17 cellular contexts compared by ENCODE assay signal in the genomic region with DNA sequence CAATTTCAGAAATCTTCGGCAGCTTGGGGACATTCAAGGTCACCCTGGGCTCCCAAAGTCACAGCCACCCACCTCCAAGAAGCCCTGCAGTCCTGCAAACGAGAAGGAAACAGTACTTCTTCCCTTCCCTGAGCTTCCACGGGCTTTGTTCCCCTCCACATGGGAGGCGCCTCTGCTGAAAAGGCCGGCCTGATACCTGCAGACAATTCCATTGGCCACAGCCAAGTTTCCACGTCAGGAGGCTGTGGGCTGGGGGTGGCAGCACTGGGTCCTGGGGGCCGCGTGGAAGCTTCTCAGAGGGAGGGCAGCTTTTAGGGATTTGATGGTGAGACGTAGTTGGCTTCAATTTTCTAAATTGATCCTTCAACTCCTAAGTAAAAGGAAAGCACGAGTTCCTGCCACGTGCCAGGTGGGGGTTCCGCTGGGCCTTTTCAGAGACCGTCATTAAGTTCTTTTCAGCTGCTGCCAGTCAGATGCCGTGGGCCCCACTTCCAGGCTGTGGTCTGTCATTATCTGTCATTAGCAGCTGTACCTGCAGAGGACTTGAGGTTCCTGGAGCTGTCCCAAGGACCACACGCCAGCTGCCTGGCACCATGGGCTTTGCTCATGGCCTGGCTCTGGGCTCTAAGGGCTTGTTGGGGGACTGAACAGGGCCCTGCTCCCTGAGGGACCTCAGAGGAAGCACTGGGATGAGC.
DNase-seq lines count a peak whose midpoint lies in the region; ATAC-seq, FAIRE-seq and TF ChIP-seq lines count a peak whose summit lies in the region.
"Had no signal": no experiment of that assay in that cellular context is flagged by ENCODE, and none has a peak within 500 bp of the region (broad histone marks: within the 10 kb centered on the region; RNA-seq: fewer than 3 reads in every experiment).

No MANE protein-coding gene starts in this region.

- H3K4me3 ChIP-seq in HEK293 (ENCODE audit: low read depth, low read length) (no peak overlapping the region), HepG2 (replicated peaks in 1 of 3; ENCODE audit: insufficient read depth in 1 of 3, low read depth in 2 of 3, low read length in 3 of 3) (peak overlapping the region in 1 of 3 experiments; percentile 13; a peak in 1 of 6 replicates), upper lobe of right lung (no peak overlapping the region)
- H3K4me3 ChIP-seq: GM12878 had no signal

- TF ChIP-seq RAD21 in HepG2 (CRISPR knock-in tag; IDR thresholded peaks at IDR 0.05) = no peak

- CTCF ChIA-PET in HEK293 (lab: Yijun Ruan, JAX) (interaction anchor here (0.7 to 1.5 kb wide), 2 partner anchors 109 to 378 kb away, joined by 3 to 5 read pairs; no protein-coding TSS in a partner anchor), HepG2 (lab: Yijun Ruan, JAX; ENCODE audit: low intra/inter-chr PET ratio, low total read pairs) (no interaction called here)

- H3K9ac ChIP-seq in HepG2 (ENCODE audit: insufficient read depth, low read depth, low read length) = no peak overlapping the region
- H3K9ac ChIP-seq: SK-N-SH had no signal

- DNase-seq in Right ventricle myocardium superior = peak; percentile 43
- DNase-seq in HepG2 (ENCODE audit: low spot score) = no peak
- DNase-seq in upper lobe of right lung = peak; percentile 48
- DNase-seq in ureter (ENCODE audit: low spot score) = no peak
- DNase-seq in GM19239 (ENCODE audit: insufficient read length, low spot score) = no peak
- DNase-seq: CD4-positive, alpha-beta memory T cell; GDM1; MM.1S; NCI-H1092 treated with DMSO at 0.1 percent for 48 hours; NCI-H2227 treated with DMSO at 0.1 percent for 48 hours; NCI-H524; SHP77; SK-N-SH had no signal

- POLR2A ChIA-PET in HEK293 (lab: Yijun Ruan, JAX) = interaction anchor here (1.0 kb wide), 1 partner anchor 87 kb away, joined by 3 read pairs; no protein-coding TSS in a partner anchor
- POLR2A ChIA-PET in HepG2 (lab: Yijun Ruan, JAX) = interaction anchor here (1.3 to 3.3 kb wide), 3 partner anchors 15 to 75 kb away, joined by 3 to 17 read pairs (median 4); no protein-coding TSS in a partner anchor

- TF ChIP-seq EP300 in HepG2 (IDR thresholded peaks at IDR 0.05; ENCODE audit: low read depth in 2 of 2, low read length in 2 of 2) (no peak), HepG2 (CRISPR knock-in tag; IDR thresholded peaks at IDR 0.05; ENCODE audit: borderline replicate concordance) (no peak)

- H3K27me3 ChIP-seq in HepG2 (ENCODE audit: control insufficient read depth in 1 of 2, insufficient read depth in 2 of 2, low read length in 2 of 2) = peaks cover under 1 to 6% of the 10 kb centered on the region in 2 experiments; a peak in 2 of 5 replicates
- H3K27me3 ChIP-seq in upper lobe of right lung = peaks cover 5% of the 10 kb centered on the region

- 50% methylated on average over 14 of the region's 15 CpGs for WGBS in HepG2 (ENCODE audit: low lambda C conversion rate)

- TF ChIP-seq CTCF in HEK293 (tag by site-specific recombination; IDR thresholded peaks at IDR 0.05) = no peak
- TF ChIP-seq CTCF in HepG2 (CRISPR knock-in tag; IDR thresholded peaks at IDR 0.05) = no peak
- no peak for TF ChIP-seq CTCF in upper lobe of right lung (IDR thresholded peaks at IDR 0.05)

- no peaks in the 10 kb centered on the region for H3K79me2 ChIP-seq in HepG2 (ENCODE audit: insufficient read depth, low read length)

- H3K4me2 ChIP-seq in HepG2 (ENCODE audit: low read depth, low read length) = peak overlapping the region; percentile 43
- H3K4me2 ChIP-seq: SK-N-SH had no signal

- no peak for FAIRE-seq in HepG2 (lab: Jason Lieb, UNC)
- FAIRE-seq in GM19239 (lab: Jason Lieb, UNC) = no peak
- FAIRE-seq: GM12878, GM18507 had no signal

- H3K4me1 ChIP-seq in HEK293 (ENCODE audit: control insufficient read depth, insufficient read depth, low read length) = no peaks in the 10 kb centered on the region
- H3K4me1 ChIP-seq in HepG2 (ENCODE audit: insufficient read depth, low read length) = peaks cover 53% of the 10 kb centered on the region
- H3K4me1 ChIP-seq in upper lobe of right lung = no peaks in the 10 kb centered on the region

- in situ Hi-C loops in HepG2 (cut with HindIII; ENCODE audit: extremely low pct_ligation_motif_present, low pct_unique_long_range_greater_than_20kb) = no loop called here

- H4K20me1 ChIP-seq in HepG2 (ENCODE audit: insufficient read depth, low read length) = no peaks in the 10 kb centered on the region

- H3K36me3 ChIP-seq in HEK293 (ENCODE audit: control insufficient read depth in 2 of 2, insufficient read depth in 1 of 2, low read length in 2 of 2) (no peaks in the 10 kb centered on the region), HepG2 (replicated peaks in 1 of 2; ENCODE audit: control insufficient read depth in 1 of 2, insufficient read depth in 2 of 2, low read length in 2 of 2) (no peaks in the 10 kb centered on the region), upper lobe of right lung (no peaks in the 10 kb centered on the region)

- no peak overlapping the region for H2AFZ ChIP-seq in HepG2 (ENCODE audit: low read length)

- TF ChIP-seq POLR2A in HepG2 (IDR thresholded peaks at IDR 0.05; ENCODE audit: insufficient read depth in 1 of 2, low read depth in 2 of 2, low read length in 2 of 2) = no peak

- intact Hi-C loops in Right ventricle myocardium superior (cut with DNase I) (no loop called here), HepG2 (cut with micrococcal nuclease; ENCODE audit: unreplicated experiment) (no loop called here), upper lobe of right lung (cut with DNase I) (no loop called here)

- H3K9me3 ChIP-seq in HEK293 (ENCODE audit: control insufficient read depth, insufficient read depth, low read depth, low read length) (no peaks in the 10 kb centered on the region), HepG2 (ENCODE audit: low read length) (peaks cover 2% of the 10 kb centered on the region), upper lobe of right lung (no peaks in the 10 kb centered on the region)
- H3K9me3 ChIP-seq: SK-N-SH had no signal

- ATAC-seq in Right ventricle myocardium superior (ENCODE audit: poor library complexity) = peak; percentile 58
- peak; percentile 35 for ATAC-seq in HepG2
- ATAC-seq in upper lobe of right lung = no peak
- no peak for ATAC-seq in GM21825 (IDR thresholded peaks at IDR 0.05; ENCODE audit: unreplicated experiment)

- no TSS peak for BruUV-seq in HepG2 (replicated peaks; lab: Mats Ljungman, UMichigan)

- H3K27ac ChIP-seq in HEK293 (ENCODE audit: extremely low read depth, low read depth, low read length) (no peak overlapping the region), HepG2 (ENCODE audit: extremely low read length, insufficient read depth, low read length) (no peak overlapping the region), upper lobe of right lung (no peak overlapping the region)

TF ChIP-seq in HEK293, 187 proteins besides CTCF, POLR2A, EP300 and RAD21:
- no peak for TF ChIP-seq ZNF600 (tag by site-specific recombination; IDR thresholded peaks at IDR 0.05)
- TF ChIP-seq REPIN1 (tag by site-specific recombination; IDR thresholded peaks at IDR 0.05; ENCODE audit: low read depth) = no peak
- TF ChIP-seq IKZF3 (tag by site-specific recombination; IDR thresholded peaks at IDR 0.05) = no peak
- TF ChIP-seq ZNF404 (tag by site-specific recombination; IDR thresholded peaks at IDR 0.05) = no peak
- no peak for TF ChIP-seq ZNF248 (tag by site-specific recombination; IDR thresholded peaks at IDR 0.05)
- peak; percentile 48; the same call in 1 of the 2 replicates for TF ChIP-seq ZNF692 (tag by site-specific recombination; IDR thresholded peaks at IDR 0.05)
- TF ChIP-seq ZNF114 (tag by site-specific recombination; IDR thresholded peaks at IDR 0.05) = no peak
- TF ChIP-seq ZNF350 (tag by site-specific recombination; IDR thresholded peaks at IDR 0.05) = no peak

TF ChIP-seq in HepG2, 621 proteins besides CTCF, POLR2A, EP300 and RAD21 (continues in another document):
- TF ChIP-seq TBX2 (CRISPR knock-in tag; IDR thresholded peaks at IDR 0.05; ENCODE audit: borderline replicate concordance) = peak; percentile 31; the same call in 1 of the 2 replicates
- TF ChIP-seq, protein P1, sequence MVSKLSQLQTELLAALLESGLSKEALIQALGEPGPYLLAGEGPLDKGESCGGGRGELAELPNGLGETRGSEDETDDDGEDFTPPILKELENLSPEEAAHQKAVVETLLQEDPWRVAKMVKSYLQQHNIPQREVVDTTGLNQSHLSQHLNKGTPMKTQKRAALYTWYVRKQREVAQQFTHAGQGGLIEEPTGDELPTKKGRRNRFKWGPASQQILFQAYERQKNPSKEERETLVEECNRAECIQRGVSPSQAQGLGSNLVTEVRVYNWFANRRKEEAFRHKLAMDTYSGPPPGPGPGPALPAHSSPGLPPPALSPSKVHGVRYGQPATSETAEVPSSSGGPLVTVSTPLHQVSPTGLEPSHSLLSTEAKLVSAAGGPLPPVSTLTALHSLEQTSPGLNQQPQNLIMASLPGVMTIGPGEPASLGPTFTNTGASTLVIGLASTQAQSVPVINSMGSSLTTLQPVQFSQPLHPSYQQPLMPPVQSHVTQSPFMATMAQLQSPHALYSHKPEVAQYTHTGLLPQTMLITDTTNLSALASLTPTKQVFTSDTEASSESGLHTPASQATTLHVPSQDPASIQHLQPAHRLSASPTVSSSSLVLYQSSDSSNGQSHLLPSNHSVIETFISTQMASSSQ (IDR thresholded peaks at IDR 0.05; ENCODE audit: low read depth) = no peak
- TF ChIP-seq, protein P1 (CRISPR knock-in tag; IDR thresholded peaks at IDR 0.05; ENCODE audit: borderline replicate concordance) = 0 out of 2 replicates have a peak, but pooled peaks have one; percentile 15

Comparison
In these comparisons a context has a peak if more than half of its experiments do, and no peak if none do; other contexts are left out.
1. ATAC-seq: peak in Right ventricle myocardium superior (single experiment) and HepG2 (single experiment); none in upper lobe of right lung (single experiment) and GM21825 (single experiment).
2. DNase-seq: peak in Right ventricle myocardium superior (single experiment) and upper lobe of right lung (single experiment); none in HepG2 (single experiment), ureter (single experiment) and GM19239 (single experiment).